ENCODE assay signal across 12 cellular contexts in genomic region chr4:19945979-19946380, GRCh38.
DNase-seq lines count a peak whose midpoint lies in the region; ATAC-seq and TF ChIP-seq lines count a peak whose summit lies in the region.
"Had no signal": no experiment of that assay in that cellular context is flagged by ENCODE, and none has a peak within 500 bp of the region (broad histone marks: within the 10 kb centered on the region; RNA-seq: fewer than 3 reads in every experiment).

No MANE protein-coding gene starts in this region.

- peaks cover 31% of the 10 kb centered on the region for H3K4me1 ChIP-seq in GM23248 (ENCODE audit: insufficient read depth)
- no peaks in the 10 kb centered on the region for H3K4me1 ChIP-seq in heart right ventricle

- H3K27ac ChIP-seq in GM23248 = peak overlapping the region; percentile 58
- peak overlapping the region; percentile 40 for H3K27ac ChIP-seq in epithelial cell of prostate
- H3K27ac ChIP-seq in heart right ventricle = no peak overlapping the region
- H3K27ac ChIP-seq: coronary artery had no signal

- no peaks in the 10 kb centered on the region for H3K79me2 ChIP-seq in GM23248 (ENCODE audit: insufficient read depth)

- no peak for ATAC-seq in GM18868 (IDR thresholded peaks at IDR 0.05; ENCODE audit: unreplicated experiment)
- ATAC-seq in left colon = no peak
- ATAC-seq in heart right ventricle = no peak
- ATAC-seq: stimulated activated naive CD8-positive, alpha-beta T cell treated with anti-CD3 and anti-CD28 coated beads, Interleukin-15, amount 100 ng/mL, for 72 hours had no signal

- H3K9me2 ChIP-seq in GM23248 (ENCODE audit: insufficient read depth) = no peaks in the 10 kb centered on the region

- no peaks in the 10 kb centered on the region for H4K20me1 ChIP-seq in GM23248 (ENCODE audit: insufficient read depth)

- H2AFZ ChIP-seq in GM23248 = no peak overlapping the region

- no peak for TF ChIP-seq CTCF in heart right ventricle (IDR thresholded peaks at IDR 0.05)

- peaks cover 28% of the 10 kb centered on the region for H3F3A ChIP-seq in GM23248 (ENCODE audit: insufficient read depth)

- H3K27me3 ChIP-seq in GM23248 (replicated peaks; ENCODE audit: insufficient read depth) (no peaks in the 10 kb centered on the region), heart right ventricle (no peaks in the 10 kb centered on the region)

- peak; percentile 93 for DNase-seq in GM23248
- DNase-seq in RPMI7951 (ENCODE audit: low read depth) = peak; percentile 100
- DNase-seq in epithelial cell of prostate (ENCODE audit: low read depth, low spot score) = peak; percentile 91
- peak; percentile 76 for DNase-seq in pulmonary artery endothelial cell (ENCODE audit: low read depth, low spot score)
- no peak for DNase-seq in left colon
- DNase-seq in heart right ventricle = no peak
- no peak for DNase-seq in activated CD4-positive, alpha-beta T cell treated with anti-CD3 and anti-CD28 coated beads for 1 hour
- DNase-seq: GDM1; NCI-H1417 treated with DMSO at 0.1 percent for 48 hours; stimulated activated naive CD8-positive, alpha-beta T cell treated with anti-CD3 and anti-CD28 coated beads, Interleukin-15, amount 100 ng/mL, for 72 hours had no signal

- intact Hi-C loops in left colon (cut with DNase I, micrococcal nuclease) (no loop called here), heart right ventricle (cut with DNase I) (no loop called here)

- in situ Hi-C loops in GM23248 (cut with MboI) = no loop called here

- H3K4me3 ChIP-seq in GM23248 (peak overlapping the region; percentile 6; the same call in 1 of the 2 replicates), heart right ventricle (no peak overlapping the region)
- H3K4me3 ChIP-seq: coronary artery had no signal

- H3K9ac ChIP-seq in GM23248 = no peak overlapping the region

- 10 to 11% methylated on average over 3 of the region's 3 CpGs for WGBS in GM23248 (ENCODE audit: low coverage in 1 of 2, low lambda C conversion rate in 2 of 2, missing lambda C conversion rate in 2 of 2), 2 experiments
- WGBS in heart right ventricle, 2 donors = 72 to 80% methylated on average over 3 of the region's 3 CpGs

- no peaks in the 10 kb centered on the region for H3K36me3 ChIP-seq in GM23248 (ENCODE audit: low read depth)
- H3K36me3 ChIP-seq in heart right ventricle = no peaks in the 10 kb centered on the region

- H3K4me2 ChIP-seq in GM23248 (ENCODE audit: unreplicated experiment) = peak overlapping the region; percentile 68

- no peaks in the 10 kb centered on the region for H3K9me3 ChIP-seq in GM23248 (ENCODE audit: low read depth)
- H3K9me3 ChIP-seq in heart right ventricle = no peaks in the 10 kb centered on the region

Comparison
In these comparisons a context has a peak if more than half of its experiments do, and no peak if none do; other contexts are left out.
1. DNase-seq: peak in GM23248 (single experiment), RPMI7951 (single experiment), epithelial cell of prostate (single experiment) and pulmonary artery endothelial cell (single experiment); none in left colon (0 of 2), heart right ventricle (0 of 2) and activated CD4-positive, alpha-beta T cell treated with anti-CD3 and anti-CD28 coated beads for 1 hour (single experiment).
2. H3K27ac ChIP-seq: peak in GM23248 (single experiment) and epithelial cell of prostate (single experiment); none in heart right ventricle (0 of 10).